8 cellular contexts compared by ENCODE assay signal in genomic region chr11:117143390-117143789, GRCh38. TPM values are rescaled to one million over a fixed set of nuclear protein-coding genes. Genes with fewer than 3 reads are reported as not detected.
A peak's percentile ranks its signal among the peaks of the same experiment; 100 is the strongest.
DNase-seq lines count a peak whose midpoint lies in the region; FAIRE-seq and TF ChIP-seq lines count a peak whose summit lies in the region.

No MANE protein-coding gene starts in this region.

- FAIRE-seq in GM19239 (lab: Jason Lieb, UNC): no peak

- H3K4me3 ChIP-seq in choroid plexus epithelial cell (ENCODE audit: low read depth, low read length): peak overlapping the region; percentile 86

- H3K4me3 Mint-ChIP-seq in T-helper 2 cell treated with Interferon-gamma antibody and Interleukin-4, amounts not matched to agents 5 μg/mL and 100 μg/mL, for 36 hours: peak overlapping the region; percentile 96

- no peaks in the 10 kb centered on the region for H3K9me3 Mint-ChIP-seq in T-helper 2 cell treated with Interferon-gamma antibody and Interleukin-4, amounts not matched to agents 5 μg/mL and 100 μg/mL, for 36 hours

- H3K36me3 Mint-ChIP-seq in T-helper 2 cell treated with Interferon-gamma antibody and Interleukin-4, amounts not matched to agents 5 μg/mL and 100 μg/mL, for 36 hours (ENCODE audit: low read depth): peaks cover 22% of the 10 kb centered on the region

- DNase-seq in SKM-1 (lab: John Stamatoyannopoulos, UW; ENCODE audit: unreplicated experiment): peak; percentile 17
- no peak for DNase-seq in SKM-1 treated with dmso at 0.1 percent for 144 hours (lab: John Stamatoyannopoulos, UW; ENCODE audit: unreplicated experiment)
- DNase-seq in LHCN-M2 (ENCODE audit: low read depth): peak; percentile 35
- peak; percentile 10 for DNase-seq in T-helper 2 cell treated with Interferon-gamma antibody and Interleukin-4, amounts not matched to agents 5 μg/mL and 100 μg/mL, for 36 hours (ENCODE audit: low spot score)
- peak; percentile 73 for DNase-seq in choroid plexus epithelial cell (ENCODE audit: low read depth)
- peak; percentile 11 to 19 for DNase-seq in stimulated activated CD4-positive, alpha-beta T cell treated with anti-CD3 and anti-CD28 coated beads, Interleukin-1b, Interleukin-23, amount 100 ng/mL, for 4 hours (ENCODE audit: low read depth in 2 of 2)
- DNase-seq in GM19239 (ENCODE audit: insufficient read length, low spot score): no peak

- peaks cover 19% of the 10 kb centered on the region for H3K27me3 Mint-ChIP-seq in T-helper 2 cell treated with Interferon-gamma antibody and Interleukin-4, amounts not matched to agents 5 μg/mL and 100 μg/mL, for 36 hours (ENCODE audit: low read depth)

- H3K27ac ChIP-seq in layer of hippocampus (ENCODE audit: low read depth, low read length): peak overlapping the region; percentile 94

- TF ChIP-seq CTCF in choroid plexus epithelial cell (conservative IDR thresholded peaks at IDR 0.05; ENCODE audit: low read depth, low read length): no peak

- H3K27ac Mint-ChIP-seq in T-helper 2 cell treated with Interferon-gamma antibody and Interleukin-4, amounts not matched to agents 5 μg/mL and 100 μg/mL, for 36 hours: peak overlapping the region; percentile 93

- peaks cover 27% of the 10 kb centered on the region for H3K4me1 Mint-ChIP-seq in T-helper 2 cell treated with Interferon-gamma antibody and Interleukin-4, amounts not matched to agents 5 μg/mL and 100 μg/mL, for 36 hours (ENCODE audit: low read depth)

- no peaks in the 10 kb centered on the region for H3K27me3 ChIP-seq in layer of hippocampus (ENCODE audit: control insufficient read depth, insufficient read depth, low read length)

RNA-seq across cellular contexts. Expression of gene PAFAH1B2, which starts 0.7 kb away (rescaled TPM):
- total RNA-seq in LHCN-M2 (2014; rRNA removed): 108 and 117 TPM in 2 replicates
- 30.3 TPM for polyA plus RNA-seq in LHCN-M2 (2012)

RNA-seq across cellular contexts. Expression of gene SIDT2, which starts 35.2 kb away (rescaled TPM):
- total RNA-seq in LHCN-M2 (2014; rRNA removed): 18.3 and 18.7 TPM in 2 replicates
- polyA plus RNA-seq in LHCN-M2 (2012): 36.2 TPM

RNA-seq across cellular contexts. Expression of gene SIK3, which starts 45.2 kb away (rescaled TPM):
- 11.4 and 12.2 TPM in 2 replicates for total RNA-seq in LHCN-M2 (2014; rRNA removed)
- polyA plus RNA-seq in LHCN-M2 (2012): 7.0 TPM

RNA-seq across cellular contexts. Expression of gene TAGLN, which starts 55.8 kb away (rescaled TPM):
- total RNA-seq in LHCN-M2 (2014; rRNA removed): 486 and 622 TPM in 2 replicates
- 2,460 TPM for polyA plus RNA-seq in LHCN-M2 (2012)

Comparison
In these comparisons a context has a peak if more than half of its experiments do, and no peak if none do; other contexts are left out.
1. DNase-seq: peak in SKM-1 (single experiment), LHCN-M2 (single experiment), T-helper 2 cell treated with Interferon-gamma antibody and Interleukin-4, amounts not matched to agents 5 μg/mL and 100 μg/mL, for 36 hours (single experiment), choroid plexus epithelial cell (single experiment) and stimulated activated CD4-positive, alpha-beta T cell treated with anti-CD3 and anti-CD28 coated beads, Interleukin-1b, Interleukin-23, amount 100 ng/mL, for 4 hours (2 of 2); none in SKM-1 treated with dmso at 0.1 percent for 144 hours (single experiment) and GM19239 (single experiment).